Comparison of ENCODE assay signal across 9 cellular contexts in genomic region chr1:21322681-21323016, GRCh38. TPM values are rescaled to one million over a fixed set of nuclear protein-coding genes. Genes with fewer than 3 reads are reported as not detected.
A peak's percentile ranks its signal among the peaks of the same experiment; 100 is the strongest.
DNase-seq lines count a peak whose midpoint lies in the region; ATAC-seq, FAIRE-seq and TF ChIP-seq lines count a peak whose summit lies in the region.
"Had no signal": no experiment of that assay in that cellular context is flagged by ENCODE, and none has a peak within 500 bp of the region (broad histone marks: within the 10 kb centered on the region; RNA-seq: fewer than 3 reads in every experiment).

No MANE protein-coding gene starts in this region.

- H3K36me3 ChIP-seq in astrocyte (ENCODE audit: insufficient read depth, low read length) (no peaks in the 10 kb centered on the region), transverse colon (no peaks in the 10 kb centered on the region)

- H3K27ac ChIP-seq in astrocyte (ENCODE audit: low read depth, low read length) (peak overlapping the region; percentile 32), transverse colon (peak overlapping the region; percentile 73 to 90 (median 82))

- H3K4me2 ChIP-seq in astrocyte (ENCODE audit: low read length) = peak overlapping the region; percentile 54

- no peak overlapping the region for H2AFZ ChIP-seq in astrocyte (ENCODE audit: low read depth, low read length)

- H3K4me3 ChIP-seq in astrocyte (ENCODE audit: insufficient read depth, low read depth, low read length) (no peak overlapping the region), transverse colon (no peak overlapping the region)

- ATAC-seq in memory B cell (ENCODE audit: low read depth) (no peak), left colon (no peak)

- H3K27ac Mint-ChIP-seq in activated naive CD4-positive, alpha-beta T cell treated with anti-CD3 and anti-CD28 coated beads for 36 hours = peak overlapping the region; percentile 79
- H3K27ac Mint-ChIP-seq in astrocyte (ENCODE audit: unreplicated experiment) = peak overlapping the region; percentile 66
- H3K27ac Mint-ChIP-seq in memory B cell = peak overlapping the region; percentile 92

- CTCF ChIA-PET in activated naive CD4-positive, alpha-beta T cell treated with anti-CD3 and anti-CD28 coated beads for 36 hours (lab: Charles Lee) = interaction anchor here (0.8 to 5.4 kb wide), 5 partner anchors 11 to 52 kb away, joined by 3 to 53 read pairs (median 23); partner anchors contain the start of gene ECE1

- no peaks in the 10 kb centered on the region for H3K27me3 ChIP-seq in astrocyte (ENCODE audit: insufficient read depth, low read length)
- H3K27me3 ChIP-seq in transverse colon = no peaks in the 10 kb centered on the region

- TF ChIP-seq CTCF in astrocyte (IDR thresholded peaks at IDR 0.05; ENCODE audit: insufficient read depth, low read depth, low read length) (no peak), transverse colon (IDR thresholded peaks at IDR 0.05) (no peak)

- H3K9me3 ChIP-seq in astrocyte (ENCODE audit: insufficient read depth, low read depth, low read length) (no peaks in the 10 kb centered on the region), transverse colon (no peaks in the 10 kb centered on the region)
- H3K9me3 ChIP-seq: Caco-2 had no signal

- peaks cover 80% of the 10 kb centered on the region for H3K4me1 Mint-ChIP-seq in activated naive CD4-positive, alpha-beta T cell treated with anti-CD3 and anti-CD28 coated beads for 36 hours (ENCODE audit: low read depth)
- H3K4me1 Mint-ChIP-seq in astrocyte (ENCODE audit: low read depth, unreplicated experiment) (peaks cover 75% of the 10 kb centered on the region), memory B cell (peaks cover 47% of the 10 kb centered on the region)

- H3K9ac ChIP-seq in astrocyte (ENCODE audit: low read length) = peak overlapping the region; percentile 21

- WGBS in transverse colon (ENCODE audit: low coverage in 1 of 2), 2 donors = 32 to 66% methylated on average over 3 to 6 of the region's 6 CpGs

- H3K4me1 ChIP-seq in astrocyte (ENCODE audit: insufficient read depth, low read length) (peaks cover 83% of the 10 kb centered on the region), transverse colon (peaks cover 75 to 100% (median 83%) of the 10 kb centered on the region in 4 donors)

- peaks cover 64% of the 10 kb centered on the region for H3K79me2 ChIP-seq in astrocyte (ENCODE audit: insufficient read depth, low read length)

- peak overlapping the region; percentile 30 for H3K4me3 Mint-ChIP-seq in activated naive CD4-positive, alpha-beta T cell treated with anti-CD3 and anti-CD28 coated beads for 36 hours
- H3K4me3 Mint-ChIP-seq in astrocyte (ENCODE audit: unreplicated experiment) (no peak overlapping the region), memory B cell (peak overlapping the region; percentile 43)

- no peak for TF ChIP-seq EP300 in transverse colon (IDR thresholded peaks at IDR 0.05; ENCODE audit: low read depth)

- in situ Hi-C loops in transverse colon (cut with MboI; ENCODE audit: low pct_ligation_motif_present in 1 of 4, low pct_unique_long_range_greater_than_20kb in 1 of 4, low sequenced_read_pairs in 3 of 4) = no loop called here

- H3K27me3 Mint-ChIP-seq in activated naive CD4-positive, alpha-beta T cell treated with anti-CD3 and anti-CD28 coated beads for 36 hours (ENCODE audit: low read depth) = no peaks in the 10 kb centered on the region
- no peaks in the 10 kb centered on the region for H3K27me3 Mint-ChIP-seq in astrocyte (ENCODE audit: low read depth, unreplicated experiment)
- H3K27me3 Mint-ChIP-seq in memory B cell = no peaks in the 10 kb centered on the region

- H3K9me3 Mint-ChIP-seq in activated naive CD4-positive, alpha-beta T cell treated with anti-CD3 and anti-CD28 coated beads for 36 hours = no peaks in the 10 kb centered on the region
- H3K9me3 Mint-ChIP-seq in astrocyte (ENCODE audit: unreplicated experiment) (no peaks in the 10 kb centered on the region), memory B cell (no peaks in the 10 kb centered on the region)

- no peaks in the 10 kb centered on the region for H4K20me1 ChIP-seq in astrocyte (ENCODE audit: insufficient read depth, low read length)

- DNase-seq in activated naive CD4-positive, alpha-beta T cell treated with anti-CD3 and anti-CD28 coated beads for 36 hours = peak; percentile 41
- no peak for DNase-seq in activated naive CD4-positive, alpha-beta T cell treated with anti-CD3 and anti-CD28 coated beads, Interleukin-2, amount 50 U/mL, for 16 hours
- DNase-seq in astrocyte (ENCODE audit: low read depth) (no peak), memory B cell (ENCODE audit: low spot score in 2 of 2) (no peak), transverse colon (no peak), left colon (no peak), KG1 (lab: John Stamatoyannopoulos, UW) (no peak)
- DNase-seq in activated effector memory CD4-positive, alpha-beta T cell treated with Interleukin-2 at 50 U/mL for 16 hours = no peak
- DNase-seq: Caco-2 had no signal

- FAIRE-seq in astrocyte (lab: Jason Lieb, UNC) = no peak

- peaks cover 23% of the 10 kb centered on the region for H3K36me3 Mint-ChIP-seq in activated naive CD4-positive, alpha-beta T cell treated with anti-CD3 and anti-CD28 coated beads for 36 hours (ENCODE audit: low read depth)
- peaks cover 5% of the 10 kb centered on the region for H3K36me3 Mint-ChIP-seq in astrocyte (ENCODE audit: low read depth, unreplicated experiment)
- peaks cover 2% of the 10 kb centered on the region for H3K36me3 Mint-ChIP-seq in memory B cell

- TF ChIP-seq POLR2A in transverse colon (IDR thresholded peaks at IDR 0.05) = no peak

- intact Hi-C loops in activated naive CD4-positive, alpha-beta T cell treated with anti-CD3 and anti-CD28 coated beads for 36 hours (cut with micrococcal nuclease) = no loop called here
- intact Hi-C loops in transverse colon (cut with DNase I; ENCODE audit: low total_unique reads) = no loop called here
- intact Hi-C loops in left colon (cut with DNase I, micrococcal nuclease) = no loop called here

RNA-seq across cellular contexts. Expression of gene ECE1, which starts 32.4 kb away (rescaled TPM):
- total RNA-seq in activated naive CD4-positive, alpha-beta T cell treated with anti-CD3 and anti-CD28 coated beads for 36 hours = 100 to 1,000 TPM; 160 to 166 TPM
- total RNA-seq in astrocyte (172 and 182 TPM in 2 replicates), transverse colon (100 to 1,000 TPM in 3 of 4 donors, 10 to 100 TPM in 1; 55.9 to 149 (median 112) TPM), left colon (100 to 1,000 TPM; 110 to 165 TPM)
